In genomic region chr3:188750625-188751024, GRCh38 we compare ENCODE assay signal across 20 cellular contexts.
"Had no signal": no experiment of that assay in that cellular context is flagged by ENCODE, and none has a peak within 500 bp of the region (broad histone marks: within the 10 kb centered on the region; RNA-seq: fewer than 3 reads in every experiment).

No MANE protein-coding gene starts in this region.

- H3K27me3 ChIP-seq: adrenal gland, body of pancreas, left lung, right atrium auricular region, testis, transverse colon had no signal

- H3K4me3 Mint-ChIP-seq: activated CD4-positive, alpha-beta T cell treated with anti-CD3 and anti-CD28 coated beads, Interleukin-2, amount 10 ng/mL, durations not matched to agents 7 days and 5 days; activated CD8-positive, alpha-beta T cell treated with anti-CD3 and anti-CD28 coated beads for 36 hours; activated T-helper 1 cell treated with anti-CD3 and anti-CD28 coated beads, Interleukin-12 subunit alpha, Interleukin-12 subunit beta, Interleukin-2, Interleukin-4 antibody, amounts not matched to agents 30 ng/mL and 10 ng/mL and 1 ng/mL, durations not matched to agents 14 hours and 24 hours and 36 hours; naive thymus-derived CD8-positive, alpha-beta T cell; T-helper 2 cell treated with Interferon-gamma antibody and Interleukin-4, amounts not matched to agents 5 μg/mL and 100 μg/mL, for 36 hours had no signal

- H3K36me3 Mint-ChIP-seq: naive thymus-derived CD8-positive, alpha-beta T cell had no signal

- ATAC-seq: activated CD8-positive, alpha-beta T cell treated with anti-CD3 and anti-CD28 coated beads for 36 hours; body of pancreas; left lung; lower lobe of right lung; naive thymus-derived CD8-positive, alpha-beta T cell had no signal

- H3K4me3 ChIP-seq: adrenal gland, body of pancreas, left lung, lower lobe of right lung, right atrium auricular region, testis, transverse colon had no signal

- H3K27ac Mint-ChIP-seq: activated CD4-positive, alpha-beta T cell treated with anti-CD3 and anti-CD28 coated beads, Interleukin-2, amount 10 ng/mL, durations not matched to agents 7 days and 5 days; activated CD8-positive, alpha-beta T cell treated with anti-CD3 and anti-CD28 coated beads for 36 hours; activated T-helper 1 cell treated with anti-CD3 and anti-CD28 coated beads, Interleukin-12 subunit alpha, Interleukin-12 subunit beta, Interleukin-2, Interleukin-4 antibody, amounts not matched to agents 30 ng/mL and 10 ng/mL and 1 ng/mL, durations not matched to agents 14 hours and 24 hours and 36 hours; naive thymus-derived CD8-positive, alpha-beta T cell; T-helper 2 cell treated with Interferon-gamma antibody and Interleukin-4, amounts not matched to agents 5 μg/mL and 100 μg/mL, for 36 hours had no signal

- H3K36me3 ChIP-seq: adrenal gland, left lung, lower lobe of right lung, right atrium auricular region, transverse colon had no signal

- H3K4me1 ChIP-seq: left lung, lower lobe of right lung, transverse colon had no signal

- DNase-seq: activated CD4-positive, alpha-beta T cell treated with anti-CD3 and anti-CD28 coated beads, Interleukin-2, amount 10 ng/mL, durations not matched to agents 7 days and 5 days; activated CD8-positive, alpha-beta T cell treated with anti-CD3 and anti-CD28 coated beads for 36 hours; activated gamma-delta T cell; activated naive CD4-positive, alpha-beta T cell treated with anti-CD3 and anti-CD28 coated beads, Interleukin-2, amount 50 U/mL, for 16 hours; adrenal gland; aorta; body of pancreas; effector CD8-positive, alpha-beta T cell; left lung; lower lobe of right lung; mesenchymal stem cell; naive thymus-derived CD8-positive, alpha-beta T cell; stimulated activated CD4-positive, alpha-beta T cell treated with anti-CD3 and anti-CD28 coated beads, Interleukin-15, amount 100 ng/mL, for 24 hours; stimulated activated CD4-positive, alpha-beta T cell treated with anti-CD3 and anti-CD28 coated beads, Interleukin-2, amount 100 ng/mL, for 24 hours; stimulated activated naive CD4-positive, alpha-beta T cell; testis; transverse colon had no signal

- H3K27ac ChIP-seq: adrenal gland, body of pancreas, left lung, lower lobe of right lung, right atrium auricular region, testis, transverse colon had no signal

- H3K9me3 ChIP-seq: adrenal gland, body of pancreas, left lung, lower lobe of right lung, right atrium auricular region, testis, transverse colon had no signal

- H3K9me3 Mint-ChIP-seq: activated CD4-positive, alpha-beta T cell treated with anti-CD3 and anti-CD28 coated beads, Interleukin-2, amount 10 ng/mL, durations not matched to agents 7 days and 5 days; activated CD8-positive, alpha-beta T cell treated with anti-CD3 and anti-CD28 coated beads for 36 hours; activated T-helper 1 cell treated with anti-CD3 and anti-CD28 coated beads, Interleukin-12 subunit alpha, Interleukin-12 subunit beta, Interleukin-2, Interleukin-4 antibody, amounts not matched to agents 30 ng/mL and 10 ng/mL and 1 ng/mL, durations not matched to agents 14 hours and 24 hours and 36 hours; naive thymus-derived CD8-positive, alpha-beta T cell; T-helper 2 cell treated with Interferon-gamma antibody and Interleukin-4, amounts not matched to agents 5 μg/mL and 100 μg/mL, for 36 hours had no signal

- H3K27me3 Mint-ChIP-seq: activated CD4-positive, alpha-beta T cell treated with anti-CD3 and anti-CD28 coated beads, Interleukin-2, amount 10 ng/mL, durations not matched to agents 7 days and 5 days; activated CD8-positive, alpha-beta T cell treated with anti-CD3 and anti-CD28 coated beads for 36 hours; naive thymus-derived CD8-positive, alpha-beta T cell had no signal
